8 cellular contexts compared by ENCODE assay signal in genomic region chr18:48942554-48943261, GRCh38. TPM values are rescaled to one million over a fixed set of nuclear protein-coding genes. Genes with fewer than 3 reads are reported as not detected.
DNase-seq lines count a peak whose midpoint lies in the region; ATAC-seq, FAIRE-seq and TF ChIP-seq lines count a peak whose summit lies in the region.

No MANE protein-coding gene starts in this region.

- H3K36me3 ChIP-seq in pancreas: no peaks in the 10 kb centered on the region

- no peaks in the 10 kb centered on the region for H3K9me3 Mint-ChIP-seq in Calu3 (ENCODE audit: low read depth, unreplicated experiment)

- peak; percentile 90 for DNase-seq in Calu3
- DNase-seq in NCI-H226: peak; percentile 89
- DNase-seq in epithelial cell of proximal tubule (ENCODE audit: low read depth): peak; percentile 99
- DNase-seq in pancreas: peak in 5 of 6 donors; percentile 70 to 89 (median 75)
- DNase-seq in NK-92 treated with Interleukin-12 subunit alpha and Interleukin-12 subunit beta, amount 100 ng/mL, for 24 hours (lab: John Stamatoyannopoulos, UW): no peak
- DNase-seq in DMS153 (lab: John Stamatoyannopoulos, UW): no peak
- DNase-seq in KBM-7: no peak

- intact Hi-C loops in Calu3 (cut with micrococcal nuclease; ENCODE audit: unreplicated experiment) (loop anchor here (10.0 kb wide), 2 partner anchors 232 to 268 kb away; no protein-coding TSS in a partner anchor), pancreas (cut with DNase I) (no loop called here)

- ATAC-seq in pancreas: peak; percentile 75 to 86 (median 84)
- ATAC-seq in HG03521 (IDR thresholded peaks at IDR 0.05; ENCODE audit: unreplicated experiment): no peak

- peak overlapping the region; percentile 25 to 99 (median 51) for H3K27ac ChIP-seq in pancreas

- H3K36me3 Mint-ChIP-seq in Calu3 (ENCODE audit: insufficient read depth, unreplicated experiment): peaks cover 78% of the 10 kb centered on the region

- no peaks in the 10 kb centered on the region for H3K27me3 Mint-ChIP-seq in Calu3 (ENCODE audit: unreplicated experiment)

- H3K4me3 Mint-ChIP-seq in Calu3 (ENCODE audit: low read depth, unreplicated experiment): peak overlapping the region; percentile 51

- no TSS peak for BruUV-seq in Calu3 (replicated peaks; lab: Mats Ljungman, UMichigan)

- WGBS in pancreas, 2 donors: 29 to 37% methylated on average over 12 of the region's 12 CpGs

- CTCF ChIA-PET in Calu3 (lab: Charles Lee): no interaction called here

- peak overlapping the region; percentile 44 for H3K4me3 ChIP-seq in epithelial cell of proximal tubule (ENCODE audit: low read depth, low read length)
- H3K4me3 ChIP-seq in pancreas: peak overlapping the region in 1 of 4 donors; percentile 17

- no peaks in the 10 kb centered on the region for H3K9me3 ChIP-seq in pancreas

- no peak for TF ChIP-seq CTCF in Calu3 (IDR thresholded peaks at IDR 0.05; ENCODE audit: unreplicated experiment)
- TF ChIP-seq CTCF in epithelial cell of proximal tubule (conservative IDR thresholded peaks at IDR 0.05; ENCODE audit: low read depth, low read length): no peak
- TF ChIP-seq CTCF in pancreas (IDR thresholded peaks at IDR 0.05): no peak

- H3K27me3 ChIP-seq in pancreas: no peaks in the 10 kb centered on the region

- H3K27ac Mint-ChIP-seq in Calu3 (ENCODE audit: unreplicated experiment): peak overlapping the region; percentile 64

- FAIRE-seq in pancreas (lab: Jason Lieb, UNC): no peak

- H3K4me1 Mint-ChIP-seq in Calu3 (ENCODE audit: low read depth, unreplicated experiment): peaks cover 96% of the 10 kb centered on the region

- H3K4me1 ChIP-seq in pancreas: peaks cover 32 to 80% (median 61%) of the 10 kb centered on the region in 3 donors

- in situ Hi-C loops in KBM-7 (cut with MboI; ENCODE audit: low pct_unique_long_range_greater_than_20kb, low sequenced_read_pairs): no loop called here

RNA-seq across cellular contexts. Expression of gene SMAD7, which starts 8.1 kb away (rescaled TPM):
- total RNA-seq in Calu3 (2022) (11.2 and 13.7 TPM in 2 replicates), epithelial cell of proximal tubule (17.4 and 30.4 TPM in 2 replicates), pancreas (10 to 100 TPM in 2 of 6 donors, 1 to 10 TPM in 4; 5.3 to 22.4 (median 6.8) TPM)
- polyA plus RNA-seq in pancreas: 1 to 10 TPM; 4.2 to 8.2 TPM

Comparison
In these comparisons a context has a peak if more than half of its experiments do, and no peak if none do; other contexts are left out.
1. DNase-seq: peak in Calu3 (single experiment), NCI-H226 (single experiment), epithelial cell of proximal tubule (single experiment) and pancreas (5 of 6); none in NK-92 treated with Interleukin-12 subunit alpha and Interleukin-12 subunit beta, amount 100 ng/mL, for 24 hours (single experiment), DMS153 (single experiment) and KBM-7 (single experiment).